Comparison of ENCODE assay signal across 1 cellular context in genomic region chr3:25789596-25790556, GRCh38.
TF ChIP-seq lines count a peak whose summit lies in the region.

Gene OXSM (plus strand): TSS chr3:25790090. CDS start chr3:25791021, 931 bp downstream.

TF ChIP-seq in HepG2, 621 proteins besides CTCF, POLR2A, EP300 and RAD21 (continued from another document and continues in another):
- 0 out of 2 replicates have a peak, but pooled peaks have one; percentile 17 for TF ChIP-seq HNF1A (IDR thresholded peaks at IDR 0.05; ENCODE audit: low read depth)
- TF ChIP-seq HNF1A (CRISPR knock-in tag; IDR thresholded peaks at IDR 0.05; ENCODE audit: borderline replicate concordance): no peak
- TF ChIP-seq ZBTB34 (CRISPR knock-in tag; IDR thresholded peaks at IDR 0.05): peak; percentile 19; the same call in 1 of the 2 replicates
- TF ChIP-seq ZNF367 (CRISPR knock-in tag; IDR thresholded peaks at IDR 0.05; ENCODE audit: borderline replicate concordance): peak; percentile 24; the same call in 1 of the 2 replicates
- TF ChIP-seq CREBL2 (CRISPR knock-in tag; IDR thresholded peaks at IDR 0.05; ENCODE audit: borderline replicate concordance): no peak
- peak; percentile 42; the same call in 1 of the 2 replicates for TF ChIP-seq ZNF598 (CRISPR knock-in tag; IDR thresholded peaks at IDR 0.05; ENCODE audit: borderline replicate concordance)
- TF ChIP-seq GATA4 (IDR thresholded peaks at IDR 0.05; ENCODE audit: borderline replicate concordance, low read depth): peak; percentile 73; the same call in 1 of the 2 replicates
- TF ChIP-seq TIGD3 (CRISPR knock-in tag; IDR thresholded peaks at IDR 0.05; ENCODE audit: borderline replicate concordance): 0 out of 2 replicates have a peak, but pooled peaks have one; percentile 67
- TF ChIP-seq ZNF746 (CRISPR knock-in tag; IDR thresholded peaks at IDR 0.05): 0 out of 2 replicates have a peak, but pooled peaks have one; percentile 38
- TF ChIP-seq ZNF335 (CRISPR knock-in tag; IDR thresholded peaks at IDR 0.05): peak; percentile 48; the same call in 1 of the 2 replicates
- TF ChIP-seq ZNF280B (CRISPR knock-in tag; IDR thresholded peaks at IDR 0.05; ENCODE audit: borderline replicate concordance): peak; percentile 53; the same call in 1 of the 2 replicates
- TF ChIP-seq ZBTB7A (CRISPR knock-in tag; IDR thresholded peaks at IDR 0.05): peak; percentile 20; the same call in 1 of the 2 replicates
- peak; percentile 87 for TF ChIP-seq FOXC1 (CRISPR knock-in tag; IDR thresholded peaks at IDR 0.05; ENCODE audit: borderline replicate concordance)
- TF ChIP-seq ZBTB39 (CRISPR knock-in tag; IDR thresholded peaks at IDR 0.05): peak; percentile 52; the same call in 1 of the 2 replicates
- no peak for TF ChIP-seq ZNF703 (CRISPR knock-in tag; IDR thresholded peaks at IDR 0.05; ENCODE audit: borderline replicate concordance)
- 0 out of 2 replicates have a peak, but pooled peaks have one; percentile 39 for TF ChIP-seq KAT7 (CRISPR knock-in tag; IDR thresholded peaks at IDR 0.05; ENCODE audit: borderline replicate concordance)
- peak; percentile 59; the same call in 1 of the 2 replicates for TF ChIP-seq ZNF430 (CRISPR knock-in tag; IDR thresholded peaks at IDR 0.05)
- peak; percentile 88 for TF ChIP-seq IRF2 (CRISPR knock-in tag; IDR thresholded peaks at IDR 0.05)
- no peak for TF ChIP-seq ZMAT5 (CRISPR knock-in tag; IDR thresholded peaks at IDR 0.05; ENCODE audit: borderline replicate concordance, low read depth)
- no peak for TF ChIP-seq ZFAT (CRISPR knock-in tag; conservative IDR thresholded peaks at IDR 0.05)
- peak; percentile 66; the same call in 1 of the 2 replicates for TF ChIP-seq ZNF564 (CRISPR knock-in tag; IDR thresholded peaks at IDR 0.05)
- TF ChIP-seq BRD4 (CRISPR knock-in tag; IDR thresholded peaks at IDR 0.05): peak; percentile 78
- peak; percentile 95 for TF ChIP-seq MAX (IDR thresholded peaks at IDR 0.05)
- 0 out of 2 replicates have a peak, but pooled peaks have one; percentile 74 for TF ChIP-seq ZNF557 (CRISPR knock-in tag; IDR thresholded peaks at IDR 0.05)
- no peak for TF ChIP-seq PHF5A (CRISPR knock-in tag; IDR thresholded peaks at IDR 0.05; ENCODE audit: low read depth, unreplicated experiment)
- TF ChIP-seq STAT6 (CRISPR knock-in tag; IDR thresholded peaks at IDR 0.05; ENCODE audit: borderline replicate concordance): peak; percentile 63; the same call in 1 of the 2 replicates
- peak; percentile 76 for TF ChIP-seq FOXO1 (CRISPR knock-in tag; IDR thresholded peaks at IDR 0.05)
- no peak for TF ChIP-seq ELF4 (CRISPR knock-in tag; IDR thresholded peaks at IDR 0.05; ENCODE audit: borderline replicate concordance)
- TF ChIP-seq ZNF570 (CRISPR knock-in tag; IDR thresholded peaks at IDR 0.05; ENCODE audit: borderline replicate concordance): no peak
- peak; percentile 52; the same call in 1 of the 2 replicates for TF ChIP-seq KDM4B (CRISPR knock-in tag; IDR thresholded peaks at IDR 0.05)
- no peak for TF ChIP-seq ZNF3 (CRISPR knock-in tag; IDR thresholded peaks at IDR 0.05)
- TF ChIP-seq ZBTB20 (CRISPR knock-in tag; IDR thresholded peaks at IDR 0.05; ENCODE audit: borderline replicate concordance, low read depth): peak; percentile 85; the same call in 1 of the 2 replicates
- peak; percentile 91; the same call in 1 of the 2 replicates for TF ChIP-seq ZNF230 (CRISPR knock-in tag; IDR thresholded peaks at IDR 0.05)
- TF ChIP-seq ARNT2 (CRISPR knock-in tag; IDR thresholded peaks at IDR 0.05; ENCODE audit: low read depth): peak; percentile 76; the same call in 1 of the 2 replicates
- peak; percentile 52 for TF ChIP-seq TEAD3 (CRISPR knock-in tag; optimal IDR thresholded peaks at IDR 0.05; ENCODE audit: borderline replicate concordance)
- peak; percentile 70 for TF ChIP-seq ZNF800 (CRISPR knock-in tag; IDR thresholded peaks at IDR 0.05)
- TF ChIP-seq MNT (IDR thresholded peaks at IDR 0.05): peak; percentile 35
- TF ChIP-seq CEBPB (IDR thresholded peaks at IDR 0.05; ENCODE audit: borderline replicate concordance, low read depth, low read length): no peak
- peak; percentile 67; the same call in 1 of the 3 replicates for TF ChIP-seq MXI1 (IDR thresholded peaks at IDR 0.05; ENCODE audit: borderline replicate concordance, low read depth, low read length)
